1 cellular context compared by ENCODE assay signal in genomic region chr12:55996715-55997534, GRCh38.
A peak's percentile ranks its signal among the peaks of the same experiment; 100 is the strongest.
TF ChIP-seq lines count a peak whose summit lies in the region.

TSS of gene SUOX (plus strand) at chr12:55997276. CDS start at chr12:56002222, 4,946 bp downstream.

TF ChIP-seq in HEK293, 187 proteins besides CTCF, POLR2A, EP300 and RAD21 (continued from another document and continues in another):
- no peak for TF ChIP-seq ZSCAN18 (tag by site-specific recombination; IDR thresholded peaks at IDR 0.05)
- no peak for TF ChIP-seq ZSCAN23 (tag by site-specific recombination; IDR thresholded peaks at IDR 0.05)
- no peak for TF ChIP-seq ZNF354C (tag by site-specific recombination; IDR thresholded peaks at IDR 0.05; ENCODE audit: borderline replicate concordance, low read depth)
- no peak for TF ChIP-seq ZNF585B (tag by site-specific recombination; IDR thresholded peaks at IDR 0.05)
- TF ChIP-seq ZNF645 (tag by site-specific recombination; IDR thresholded peaks at IDR 0.05): no peak
- TF ChIP-seq ZNF221 (tag by site-specific recombination; IDR thresholded peaks at IDR 0.05; ENCODE audit: borderline replicate concordance): no peak
- TF ChIP-seq ZNF148 (tag by site-specific recombination; IDR thresholded peaks at IDR 0.05; ENCODE audit: borderline replicate concordance): no peak
- no peak for TF ChIP-seq KLF17 (tag by site-specific recombination; IDR thresholded peaks at IDR 0.05)
- no peak for TF ChIP-seq ZNF292 (tag by site-specific recombination; IDR thresholded peaks at IDR 0.05; ENCODE audit: borderline replicate concordance, low read depth)
- TF ChIP-seq ZNF140 (tag by site-specific recombination; IDR thresholded peaks at IDR 0.05): no peak
- peak; percentile 97 for TF ChIP-seq OVOL3 (tag by site-specific recombination; IDR thresholded peaks at IDR 0.05)
- no peak for TF ChIP-seq PRDM4 (tag by site-specific recombination; IDR thresholded peaks at IDR 0.05)
- no peak for TF ChIP-seq ZNF624 (tag by site-specific recombination; IDR thresholded peaks at IDR 0.05)
- no peak for TF ChIP-seq ZFP41 (tag by site-specific recombination; IDR thresholded peaks at IDR 0.05; ENCODE audit: borderline replicate concordance)
- TF ChIP-seq ZBTB6 (tag by site-specific recombination; IDR thresholded peaks at IDR 0.05): peak; percentile 58; the same call in 1 of the 2 replicates
- peak; percentile 66 for TF ChIP-seq ZNF335 (tag by site-specific recombination; conservative IDR thresholded peaks at IDR 0.05)
- TF ChIP-seq ZNF555 (tag by site-specific recombination; conservative IDR thresholded peaks at IDR 0.05): no peak
- no peak for TF ChIP-seq ZNF529 (tag by site-specific recombination; IDR thresholded peaks at IDR 0.05; ENCODE audit: insufficient replicate concordance)
- no peak for TF ChIP-seq ZNF324 (tag by site-specific recombination; IDR thresholded peaks at IDR 0.05)
- TF ChIP-seq ZNF521 (tag by site-specific recombination; IDR thresholded peaks at IDR 0.05): no peak
- TF ChIP-seq ZNF37A (tag by site-specific recombination; IDR thresholded peaks at IDR 0.05): no peak
- no peak for TF ChIP-seq ZFHX2 (tag by site-specific recombination; conservative IDR thresholded peaks at IDR 0.05)
- TF ChIP-seq YY1 (tag by site-specific recombination; IDR thresholded peaks at IDR 0.05): peak; percentile 35; the same call in 1 of the 2 replicates
- no peak for TF ChIP-seq REST (tag by site-specific recombination; IDR thresholded peaks at IDR 0.05)
- TF ChIP-seq ZNF138 (tag by site-specific recombination; IDR thresholded peaks at IDR 0.05; ENCODE audit: borderline replicate concordance): no peak
- TF ChIP-seq ZNF549 (tag by site-specific recombination; IDR thresholded peaks at IDR 0.05): no peak
- no peak for TF ChIP-seq ZNF404 (tag by site-specific recombination; IDR thresholded peaks at IDR 0.05)
- no peak for TF ChIP-seq ZNF155 (tag by site-specific recombination; IDR thresholded peaks at IDR 0.05)
- TF ChIP-seq ZEB2 (tag by site-specific recombination; IDR thresholded peaks at IDR 0.05): no peak
- TF ChIP-seq ZNF701 (tag by site-specific recombination; IDR thresholded peaks at IDR 0.05): no peak
- peak; percentile 41; the same call in 1 of the 2 replicates for TF ChIP-seq ZIC2 (tag by site-specific recombination; IDR thresholded peaks at IDR 0.05)
- TF ChIP-seq ZNF2 (tag by site-specific recombination; IDR thresholded peaks at IDR 0.05): no peak
- no peak for TF ChIP-seq ZNF266 (tag by site-specific recombination; IDR thresholded peaks at IDR 0.05; ENCODE audit: low read depth)
- TF ChIP-seq ZBTB20 (tag by site-specific recombination; IDR thresholded peaks at IDR 0.05): no peak; the same call in 1 of the 2 replicates
- no peak for TF ChIP-seq GFI1B (tag by site-specific recombination; IDR thresholded peaks at IDR 0.05)
- peak; percentile 35; the same call in 1 of the 2 replicates for TF ChIP-seq TRIM28 (IDR thresholded peaks at IDR 0.05; ENCODE audit: borderline replicate concordance, low read length)
- TF ChIP-seq ZBTB17 (tag by site-specific recombination; IDR thresholded peaks at IDR 0.05): no peak
- TF ChIP-seq REPIN1 (tag by site-specific recombination; IDR thresholded peaks at IDR 0.05; ENCODE audit: low read depth): no peak
- no peak for TF ChIP-seq ZNF514 (tag by site-specific recombination; IDR thresholded peaks at IDR 0.05)
- no peak for TF ChIP-seq GLI4 (tag by site-specific recombination; IDR thresholded peaks at IDR 0.05)
- TF ChIP-seq ZBTB49 (tag by site-specific recombination; IDR thresholded peaks at IDR 0.05; ENCODE audit: low read depth): no peak
- no peak for TF ChIP-seq YY2 (tag by site-specific recombination; IDR thresholded peaks at IDR 0.05)
- TF ChIP-seq ZNF623 (tag by site-specific recombination; IDR thresholded peaks at IDR 0.05): no peak
- TF ChIP-seq ZNF660 (tag by site-specific recombination; IDR thresholded peaks at IDR 0.05): peak; percentile 18; the same call in 1 of the 2 replicates
- no peak for TF ChIP-seq ZNF416 (tag by site-specific recombination; IDR thresholded peaks at IDR 0.05)
- peak; percentile 53; the same call in 1 of the 2 replicates for TF ChIP-seq PATZ1 (tag by site-specific recombination; IDR thresholded peaks at IDR 0.05)
- TF ChIP-seq SETDB1 (IDR thresholded peaks at IDR 0.05; ENCODE audit: insufficient read length, low read length): no peak
- TF ChIP-seq ZBTB8A (tag by site-specific recombination; IDR thresholded peaks at IDR 0.05): no peak
